ENCODE assay signal across 9 cellular contexts in genomic region chr22:25488244-25489020, GRCh38.
DNase-seq lines count a peak whose midpoint lies in the region; ATAC-seq and TF ChIP-seq lines count a peak whose summit lies in the region.
"Had no signal": no experiment of that assay in that cellular context is flagged by ENCODE, and none has a peak within 500 bp of the region (broad histone marks: within the 10 kb centered on the region; RNA-seq: fewer than 3 reads in every experiment).

No MANE protein-coding gene starts in this region.

- no peaks in the 10 kb centered on the region for H3K9me3 ChIP-seq in OCI-LY7 (ENCODE audit: low read length)

- no TSS peak for BruUV-seq in OCI-LY7 (replicated peaks; lab: Mats Ljungman, UMichigan)

- no peak overlapping the region for H2AFZ ChIP-seq in OCI-LY7 (ENCODE audit: low read length)

- H3K4me1 Mint-ChIP-seq in activated CD4-positive, alpha-beta T cell treated with anti-CD3 and anti-CD28 coated beads for 36 hours: peaks cover 47% of the 10 kb centered on the region
- no peaks in the 10 kb centered on the region for H3K4me1 Mint-ChIP-seq in naive thymus-derived CD8-positive, alpha-beta T cell

- CTCF ChIA-PET in activated CD4-positive, alpha-beta T cell treated with anti-CD3 and anti-CD28 coated beads for 36 hours (lab: Charles Lee): no interaction called here
- CTCF ChIA-PET in OCI-LY7 (lab: Charles Lee; ENCODE audit: unreplicated experiment): no interaction called here

- no peak overlapping the region for H3K4me2 ChIP-seq in OCI-LY7 (ENCODE audit: low read length)

- H4K20me1 ChIP-seq in OCI-LY7 (ENCODE audit: insufficient read depth, low read length): no peaks in the 10 kb centered on the region

- H3K27ac Mint-ChIP-seq in activated CD4-positive, alpha-beta T cell treated with anti-CD3 and anti-CD28 coated beads for 36 hours: no peak overlapping the region
- no peak overlapping the region for H3K27ac Mint-ChIP-seq in naive thymus-derived CD8-positive, alpha-beta T cell

- H3K4me3 ChIP-seq in fibroblast of the aortic adventitia (ENCODE audit: low read depth, low read length) (no peak overlapping the region), OCI-LY7 (ENCODE audit: low read depth, low read length, poor library complexity, severe bottlenecking) (no peak overlapping the region)

- H3K9me3 Mint-ChIP-seq in activated CD4-positive, alpha-beta T cell treated with anti-CD3 and anti-CD28 coated beads for 36 hours (ENCODE audit: low read depth): peaks cover 1% of the 10 kb centered on the region
- H3K9me3 Mint-ChIP-seq in naive thymus-derived CD8-positive, alpha-beta T cell: peaks cover 0 to 5% (median 0%) of the 10 kb centered on the region in 9 donors

- DNase-seq in activated CD4-positive, alpha-beta T cell treated with anti-CD3 and anti-CD28 coated beads for 36 hours: peak; percentile 80
- no peak for DNase-seq in activated CD4-positive, alpha-beta T cell treated with anti-CD3 and anti-CD28 coated beads for 1 hour
- DNase-seq in SW 1271 (lab: John Stamatoyannopoulos, UW): peak; percentile 6 to 64
- peak; percentile 80 for DNase-seq in fibroblast of the aortic adventitia (ENCODE audit: low read depth)
- peak; percentile 49 to 60 (median 56) for DNase-seq in stimulated activated CD4-positive, alpha-beta T cell treated with anti-CD3 and anti-CD28 coated beads, Interleukin-12 subunit alpha, Interleukin-12 subunit beta, amount 100 ng/mL, for 48 hours (ENCODE audit: low read depth in 2 of 3, low spot score in 1 of 3)
- no peak for DNase-seq in OCI-LY7 (ENCODE audit: low spot score)
- no peak for DNase-seq in naive thymus-derived CD8-positive, alpha-beta T cell
- DNase-seq: naive B cell had no signal

- no peaks in the 10 kb centered on the region for H3K4me1 ChIP-seq in OCI-LY7 (ENCODE audit: insufficient read depth, low read length, poor library complexity, severe bottlenecking)

- peaks cover 2% of the 10 kb centered on the region for H3K27me3 Mint-ChIP-seq in activated CD4-positive, alpha-beta T cell treated with anti-CD3 and anti-CD28 coated beads for 36 hours
- peaks cover 0 to 3% (median 0%) of the 10 kb centered on the region in 5 donors for H3K27me3 Mint-ChIP-seq in naive thymus-derived CD8-positive, alpha-beta T cell

- H3K9me2 ChIP-seq in OCI-LY7 (ENCODE audit: insufficient read depth, low read length): no peaks in the 10 kb centered on the region

- no peak overlapping the region for H3K4me3 Mint-ChIP-seq in activated CD4-positive, alpha-beta T cell treated with anti-CD3 and anti-CD28 coated beads for 36 hours
- H3K4me3 Mint-ChIP-seq in naive thymus-derived CD8-positive, alpha-beta T cell: no peak overlapping the region
- H3K4me3 Mint-ChIP-seq: naive B cell had no signal

- peaks cover 10% of the 10 kb centered on the region; the same call in 1 of the 2 replicates for H3K36me3 ChIP-seq in OCI-LY7 (ENCODE audit: insufficient read depth, low read length)

- no peaks in the 10 kb centered on the region for H3K79me2 ChIP-seq in OCI-LY7 (ENCODE audit: insufficient read depth, low read depth, low read length)

- intact Hi-C loops in activated CD4-positive, alpha-beta T cell treated with anti-CD3 and anti-CD28 coated beads for 36 hours (cut with DNase I, micrococcal nuclease): loop anchor here (5.0 to 10.0 kb wide), 4 partner anchors 74 to 414 kb away; partner anchors contain the start of gene GRK3 (in 2 of the 2)
- intact Hi-C loops in OCI-LY7 (cut with micrococcal nuclease; ENCODE audit: unreplicated experiment): no loop called here

- peaks cover 6% of the 10 kb centered on the region for H3K36me3 Mint-ChIP-seq in activated CD4-positive, alpha-beta T cell treated with anti-CD3 and anti-CD28 coated beads for 36 hours (ENCODE audit: low read depth)
- peaks cover 5 to 39% (median 27%) of the 10 kb centered on the region in 3 donors for H3K36me3 Mint-ChIP-seq in naive thymus-derived CD8-positive, alpha-beta T cell

- no peak for TF ChIP-seq CTCF in fibroblast of the aortic adventitia (IDR thresholded peaks at IDR 0.05; ENCODE audit: insufficient read depth, low read length)
- TF ChIP-seq CTCF in OCI-LY7 (conservative IDR thresholded peaks at IDR 0.05; ENCODE audit: low read length): no peak

- ATAC-seq in activated CD4-positive, alpha-beta T cell treated with anti-CD3 and anti-CD28 coated beads for 36 hours: peak; percentile 43
- ATAC-seq in GM19452 (IDR thresholded peaks at IDR 0.05; ENCODE audit: unreplicated experiment): no peak
- ATAC-seq in naive thymus-derived CD8-positive, alpha-beta T cell: no peak

- POLR2A ChIA-PET in activated CD4-positive, alpha-beta T cell treated with anti-CD3 and anti-CD28 coated beads for 36 hours (lab: Charles Lee): interaction anchor here (0.9 kb wide), 1 partner anchor 19 kb away, joined by 4 read pairs; no protein-coding TSS in a partner anchor
- POLR2A ChIA-PET in OCI-LY7 (lab: Charles Lee): no interaction called here
- POLR2A ChIA-PET in naive thymus-derived CD8-positive, alpha-beta T cell (lab: Charles Lee): no interaction called here

- no peak overlapping the region for H3K27ac ChIP-seq in OCI-LY7 (ENCODE audit: low read depth, low read length, poor library complexity, severe bottlenecking)

Comparison
In these comparisons a context has a peak if more than half of its experiments do, and no peak if none do; other contexts are left out.
1. DNase-seq: peak in activated CD4-positive, alpha-beta T cell treated with anti-CD3 and anti-CD28 coated beads for 36 hours (single experiment), SW 1271 (2 of 2), fibroblast of the aortic adventitia (single experiment) and stimulated activated CD4-positive, alpha-beta T cell treated with anti-CD3 and anti-CD28 coated beads, Interleukin-12 subunit alpha, Interleukin-12 subunit beta, amount 100 ng/mL, for 48 hours (3 of 3); none in activated CD4-positive, alpha-beta T cell treated with anti-CD3 and anti-CD28 coated beads for 1 hour (single experiment), OCI-LY7 (single experiment) and naive thymus-derived CD8-positive, alpha-beta T cell (0 of 10).